9 cellular contexts compared by ENCODE assay signal in the genomic region with DNA sequence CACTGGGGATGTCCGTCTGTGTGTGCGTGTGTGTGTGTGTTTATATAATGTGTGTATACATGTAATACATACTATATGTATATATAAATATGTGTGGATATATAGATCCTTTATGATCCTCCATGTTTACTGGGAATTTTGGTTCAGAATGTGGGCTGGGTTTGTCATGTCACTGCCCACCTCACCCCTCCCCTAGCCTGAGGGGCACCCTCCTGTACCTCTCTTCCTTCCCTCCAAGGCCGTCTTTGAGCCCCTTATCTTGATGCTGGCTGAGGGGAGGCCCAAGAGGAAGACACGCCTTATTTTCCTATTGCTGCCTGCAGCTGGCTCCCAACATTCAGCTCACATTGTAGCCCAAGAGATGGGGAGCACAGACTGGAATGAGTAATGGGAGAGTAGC. TPM values are rescaled to one million over a fixed set of nuclear protein-coding genes. Genes with fewer than 3 reads are reported as not detected.
DNase-seq lines count a peak whose midpoint lies in the region; ATAC-seq, FAIRE-seq and TF ChIP-seq lines count a peak whose summit lies in the region.
"Had no signal": no experiment of that assay in that cellular context is flagged by ENCODE, and none has a peak within 500 bp of the region (broad histone marks: within the 10 kb centered on the region; RNA-seq: fewer than 3 reads in every experiment).

No MANE protein-coding gene starts in this region.

- H3K4me3 ChIP-seq in uterus: no peak overlapping the region

- DNase-seq in activated naive CD4-positive, alpha-beta T cell (lab: John Stamatoyannopoulos, UW): no peak
- DNase-seq in MCF 10A (ENCODE audit: unreplicated experiment) (no peak), uterus (no peak), H54 (ENCODE audit: insufficient read length, low spot score) (no peak), H4 (ENCODE audit: low spot score) (no peak), GM10248 (ENCODE audit: extremely low spot score) (no peak)
- no peak for DNase-seq in naive thymus-derived CD8-positive, alpha-beta T cell
- DNase-seq: NCI-H1436 had no signal

- TF ChIP-seq POLR2A in uterus (IDR thresholded peaks at IDR 0.05): no peak
- no peak for TF ChIP-seq POLR2A in H54 (IDR thresholded peaks at IDR 0.05; ENCODE audit: low read depth, low read length)

- H3K9me3 Mint-ChIP-seq in activated naive CD4-positive, alpha-beta T cell treated with anti-CD3 and anti-CD28 coated beads, Interleukin-2, amount 50 U/mL, for 24 hours: no peaks in the 10 kb centered on the region
- H3K9me3 Mint-ChIP-seq in MCF 10A (ENCODE audit: unreplicated experiment): no peaks in the 10 kb centered on the region
- H3K9me3 Mint-ChIP-seq in naive thymus-derived CD8-positive, alpha-beta T cell: no peaks in the 10 kb centered on the region

- TF ChIP-seq CTCF in MCF 10A (IDR thresholded peaks at IDR 0.05; ENCODE audit: unreplicated experiment) (no peak), uterus (IDR thresholded peaks at IDR 0.05) (no peak), GM10248 (IDR thresholded peaks at IDR 0.05; ENCODE audit: control extremely low read depth, extremely low read depth, low read depth, missing control alignments) (no peak)

- H3K36me3 ChIP-seq in uterus: no peaks in the 10 kb centered on the region

- H3K9me3 ChIP-seq in uterus: no peaks in the 10 kb centered on the region

- no peak for FAIRE-seq in H54 (lab: Jason Lieb, UNC)

- no peak for ATAC-seq in naive thymus-derived CD8-positive, alpha-beta T cell

- H3K36me3 Mint-ChIP-seq in activated naive CD4-positive, alpha-beta T cell treated with anti-CD3 and anti-CD28 coated beads, Interleukin-2, amount 50 U/mL, for 24 hours: peaks cover 14% of the 10 kb centered on the region
- H3K36me3 Mint-ChIP-seq in MCF 10A (ENCODE audit: insufficient read depth, unreplicated experiment): peaks cover 63% of the 10 kb centered on the region
- peaks cover 0 to 38% (median 18%) of the 10 kb centered on the region in 3 donors for H3K36me3 Mint-ChIP-seq in naive thymus-derived CD8-positive, alpha-beta T cell

- peak overlapping the region; percentile 98 for H3K4me3 Mint-ChIP-seq in activated naive CD4-positive, alpha-beta T cell treated with anti-CD3 and anti-CD28 coated beads, Interleukin-2, amount 50 U/mL, for 24 hours
- H3K4me3 Mint-ChIP-seq in MCF 10A (ENCODE audit: unreplicated experiment): peak overlapping the region; percentile 99
- peak overlapping the region in 8 of 10 donors; percentile 13 to 97 (median 95) for H3K4me3 Mint-ChIP-seq in naive thymus-derived CD8-positive, alpha-beta T cell

- POLR2A ChIA-PET in MCF 10A (lab: Yijun Ruan, JAX) (interaction anchor here (0.6 to 9.1 kb wide), 5 partner anchors 15 to 641 kb away, joined by 3 to 294 read pairs (median 33); a partner anchor contains a TSS), GM10248 (lab: Yijun Ruan, JAX) (no interaction called here)
- POLR2A ChIA-PET in naive thymus-derived CD8-positive, alpha-beta T cell (lab: Charles Lee): interaction anchor here (1.2 to 7.7 kb wide), 3 partner anchors 15 to 50 kb away, joined by 4 to 124 read pairs (median 4); a partner anchor contains a TSS

- H3K27me3 Mint-ChIP-seq in activated naive CD4-positive, alpha-beta T cell treated with anti-CD3 and anti-CD28 coated beads, Interleukin-2, amount 50 U/mL, for 24 hours: no peaks in the 10 kb centered on the region
- no peaks in the 10 kb centered on the region for H3K27me3 Mint-ChIP-seq in MCF 10A (ENCODE audit: insufficient read depth, unreplicated experiment)
- no peaks in the 10 kb centered on the region for H3K27me3 Mint-ChIP-seq in naive thymus-derived CD8-positive, alpha-beta T cell

- peak overlapping the region; percentile 87 to 95 for H3K27ac ChIP-seq in uterus

- H3K27ac Mint-ChIP-seq in activated naive CD4-positive, alpha-beta T cell treated with anti-CD3 and anti-CD28 coated beads, Interleukin-2, amount 50 U/mL, for 24 hours: no peak overlapping the region
- peak overlapping the region; percentile 96 for H3K27ac Mint-ChIP-seq in MCF 10A (ENCODE audit: low read depth, unreplicated experiment)
- H3K27ac Mint-ChIP-seq in naive thymus-derived CD8-positive, alpha-beta T cell: peak overlapping the region in 3 of 10 donors; percentile 22 to 56 (median 40)

- CTCF ChIA-PET in MCF 10A (lab: Yijun Ruan, JAX): interaction anchor here (8.7 kb wide), 1 partner anchor 230 kb away, joined by 80 read pairs; no protein-coding TSS in a partner anchor
- CTCF ChIA-PET in GM10248 (lab: Yijun Ruan, JAX): interaction anchor here (1.3 to 2.1 kb wide), 2 partner anchors 15 to 230 kb away, joined by 4 to 6 read pairs; no protein-coding TSS in a partner anchor

- intact Hi-C loops in MCF 10A (cut with micrococcal nuclease): no loop called here
- intact Hi-C loops in uterus (cut with DNase I; ENCODE audit: low total_unique reads): loop anchor here (10.0 kb wide), 1 partner anchor 48 kb away; a partner anchor contains a TSS

- no TSS peak for BruUV-seq in MCF 10A (replicated peaks; lab: Mats Ljungman, UMichigan)

- peaks cover 50% of the 10 kb centered on the region for H3K4me1 Mint-ChIP-seq in activated naive CD4-positive, alpha-beta T cell treated with anti-CD3 and anti-CD28 coated beads, Interleukin-2, amount 50 U/mL, for 24 hours
- H3K4me1 Mint-ChIP-seq in MCF 10A (ENCODE audit: insufficient read depth, unreplicated experiment): peaks cover 26% of the 10 kb centered on the region
- H3K4me1 Mint-ChIP-seq in naive thymus-derived CD8-positive, alpha-beta T cell: peaks cover 34 to 63% (median 54%) of the 10 kb centered on the region in 4 donors

- peaks cover 16 to 23% of the 10 kb centered on the region in 2 donors for H3K4me1 ChIP-seq in uterus

- no peaks in the 10 kb centered on the region for H3K27me3 ChIP-seq in uterus

RNA-seq across cellular contexts. Expression of a gene that starts 2.3 kb away (rescaled TPM):
- total RNA-seq in MCF 10A (2022) (120 and 124 TPM in 2 replicates), uterus (100 to 1,000 TPM in 2 of 4 donors, 10 to 100 TPM in 2; 93.5 to 114 (median 102) TPM)
- total RNA-seq in naive thymus-derived CD8-positive, alpha-beta T cell: 10 to 100 TPM; 50.8 to 52.4 TPM
- polyA plus RNA-seq in naive thymus-derived CD8-positive, alpha-beta T cell: 10 to 100 TPM; 45.6 to 65.0 (median 56.0) TPM
- 75.6 and 79.7 TPM in 2 replicates for total RNA-seq in H4 (2014; rRNA removed; shearing (Covaris generic))

RNA-seq across cellular contexts. Expression of a gene that starts 2.4 kb away (rescaled TPM):
- total RNA-seq in MCF 10A (2022) (31.6 and 35.0 TPM in 2 replicates), uterus (10 to 100 TPM in 1 of 4 donors, 1 to 10 TPM in 3; 6.2 to 12.0 (median 7.8) TPM)
- total RNA-seq in naive thymus-derived CD8-positive, alpha-beta T cell: 1 to 10 TPM; 9.1 to 9.6 TPM
- polyA plus RNA-seq in naive thymus-derived CD8-positive, alpha-beta T cell: 10 to 100 TPM in 2 of 3 donors, 1 to 10 TPM in 1; 6.8 to 15.8 (median 11.5) TPM
- total RNA-seq in H4 (2014; rRNA removed; shearing (Covaris generic)): 32.7 and 36.3 TPM in 2 replicates

RNA-seq across cellular contexts. Expression of a gene that starts 51.3 kb away (rescaled TPM):
- total RNA-seq in MCF 10A (2022) (73.3 and 83.6 TPM in 2 replicates), uterus (10 to 100 TPM; 15.3 to 85.8 (median 48.5) TPM)
- total RNA-seq in naive thymus-derived CD8-positive, alpha-beta T cell: 10 to 100 TPM; 90.9 to 95.2 TPM
- polyA plus RNA-seq in naive thymus-derived CD8-positive, alpha-beta T cell: 10 to 100 TPM; 28.5 to 49.6 (median 49.4) TPM
- total RNA-seq in H4 (2014; rRNA removed; shearing (Covaris generic)): 17.1 and 22.5 TPM in 2 replicates

RNA-seq across cellular contexts. Expression of a gene that starts 51.5 kb away (rescaled TPM):
- total RNA-seq in MCF 10A (2022) (10.2 and 12.9 TPM in 2 replicates), uterus (10 to 100 TPM in 3 of 4 donors, 1 to 10 TPM in 1; 10.0 to 14.1 (median 11.9) TPM)
- total RNA-seq in naive thymus-derived CD8-positive, alpha-beta T cell: 10 to 100 TPM; 10.4 to 11.6 TPM
- polyA plus RNA-seq in naive thymus-derived CD8-positive, alpha-beta T cell: 10 to 100 TPM; 20.8 to 26.5 (median 24.8) TPM
- 39.2 and 42.7 TPM in 2 replicates for total RNA-seq in H4 (2014; rRNA removed; shearing (Covaris generic))
